1 cellular context compared by ENCODE assay signal in the genomic region with DNA sequence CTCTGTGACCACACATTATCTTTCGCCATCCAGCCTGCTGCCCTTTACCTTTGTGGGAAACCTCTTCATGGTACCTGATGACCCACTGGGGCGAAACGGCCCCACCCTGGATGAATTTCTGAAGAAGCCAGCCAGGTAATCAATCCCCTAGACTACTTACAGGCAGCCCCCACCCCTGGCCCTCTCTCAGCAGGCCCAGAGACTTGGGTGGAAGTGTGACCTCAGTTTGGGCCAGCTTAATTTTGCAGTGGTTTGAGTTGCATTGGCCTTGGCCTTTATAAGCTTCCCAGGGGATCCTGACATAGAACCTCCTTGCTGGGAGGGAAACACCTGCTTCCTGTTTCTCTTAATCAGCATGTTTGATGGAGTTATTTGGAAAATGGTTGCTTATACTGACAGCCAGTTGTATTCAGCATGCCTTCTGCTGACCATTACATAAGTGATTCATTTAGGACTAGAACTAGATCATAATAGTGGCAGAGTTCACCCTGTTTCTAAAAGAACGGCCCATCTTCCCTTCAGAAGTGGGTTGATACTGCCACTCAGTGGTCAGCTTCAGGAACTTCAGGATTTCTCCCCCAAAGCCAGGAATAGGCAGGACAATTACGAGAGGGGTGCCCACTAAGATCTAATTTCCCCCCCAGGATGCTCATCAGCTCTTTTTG.
TF ChIP-seq lines count a peak whose summit lies in the region.

No MANE protein-coding gene starts in this region.

TF ChIP-seq in HepG2, 621 proteins besides CTCF, POLR2A, EP300 and RAD21 (continued from another document):
- TF ChIP-seq, protein P1, sequence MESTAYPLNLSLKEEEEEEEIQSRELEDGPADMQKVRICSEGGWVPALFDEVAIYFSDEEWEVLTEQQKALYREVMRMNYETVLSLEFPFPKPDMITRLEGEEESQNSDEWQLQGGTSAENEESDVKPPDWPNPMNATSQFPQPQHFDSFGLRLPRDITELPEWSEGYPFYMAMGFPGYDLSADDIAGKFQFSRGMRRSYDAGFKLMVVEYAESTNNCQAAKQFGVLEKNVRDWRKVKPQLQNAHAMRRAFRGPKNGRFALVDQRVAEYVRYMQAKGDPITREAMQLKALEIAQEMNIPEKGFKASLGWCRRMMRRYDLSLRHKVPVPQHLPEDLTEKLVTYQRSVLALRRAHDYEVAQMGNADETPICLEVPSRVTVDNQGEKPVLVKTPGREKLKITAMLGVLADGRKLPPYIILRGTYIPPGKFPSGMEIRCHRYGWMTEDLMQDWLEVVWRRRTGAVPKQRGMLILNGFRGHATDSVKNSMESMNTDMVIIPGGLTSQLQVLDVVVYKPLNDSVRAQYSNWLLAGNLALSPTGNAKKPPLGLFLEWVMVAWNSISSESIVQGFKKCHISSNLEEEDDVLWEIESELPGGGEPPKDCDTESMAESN (CRISPR knock-in tag; conservative IDR thresholded peaks at IDR 0.05): 0 out of 2 replicates have a peak, but pooled peaks have one; percentile 13
- TF ChIP-seq, protein P2, sequence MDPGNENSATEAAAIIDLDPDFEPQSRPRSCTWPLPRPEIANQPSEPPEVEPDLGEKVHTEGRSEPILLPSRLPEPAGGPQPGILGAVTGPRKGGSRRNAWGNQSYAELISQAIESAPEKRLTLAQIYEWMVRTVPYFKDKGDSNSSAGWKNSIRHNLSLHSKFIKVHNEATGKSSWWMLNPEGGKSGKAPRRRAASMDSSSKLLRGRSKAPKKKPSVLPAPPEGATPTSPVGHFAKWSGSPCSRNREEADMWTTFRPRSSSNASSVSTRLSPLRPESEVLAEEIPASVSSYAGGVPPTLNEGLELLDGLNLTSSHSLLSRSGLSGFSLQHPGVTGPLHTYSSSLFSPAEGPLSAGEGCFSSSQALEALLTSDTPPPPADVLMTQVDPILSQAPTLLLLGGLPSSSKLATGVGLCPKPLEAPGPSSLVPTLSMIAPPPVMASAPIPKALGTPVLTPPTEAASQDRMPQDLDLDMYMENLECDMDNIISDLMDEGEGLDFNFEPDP (CRISPR knock-in tag; conservative IDR thresholded peaks at IDR 0.05): no peak
- TF ChIP-seq ZNF468 (CRISPR knock-in tag; IDR thresholded peaks at IDR 0.05) (no peak), SOX5 (CRISPR knock-in tag; IDR thresholded peaks at IDR 0.05; ENCODE audit: borderline replicate concordance) (peak; percentile 40; the same call in 1 of the 2 replicates), HNF1B (CRISPR knock-in tag; IDR thresholded peaks at IDR 0.05) (peak; percentile 93), SKI (IDR thresholded peaks at IDR 0.05; ENCODE audit: partially characterized antibody) (peak; percentile 40), PAF1 (CRISPR knock-in tag; IDR thresholded peaks at IDR 0.05) (peak; percentile 67; the same call in 1 of the 2 replicates), ZNF24 (IDR thresholded peaks at IDR 0.05) (no peak; the same call in 1 of the 2 replicates)
- TF ChIP-seq, protein P3, sequence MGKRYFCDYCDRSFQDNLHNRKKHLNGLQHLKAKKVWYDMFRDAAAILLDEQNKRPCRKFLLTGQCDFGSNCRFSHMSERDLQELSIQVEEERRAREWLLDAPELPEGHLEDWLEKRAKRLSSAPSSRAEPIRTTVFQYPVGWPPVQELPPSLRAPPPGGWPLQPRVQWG (CRISPR knock-in tag; IDR thresholded peaks at IDR 0.05; ENCODE audit: borderline replicate concordance, low read depth): no peak
